27 cellular contexts compared by ENCODE assay signal in genomic region chr1:116740296-116740695, GRCh38. TPM values are rescaled to one million over a fixed set of nuclear protein-coding genes. Genes with fewer than 3 reads are reported as not detected.
DNase-seq lines count a peak whose midpoint lies in the region; ATAC-seq and TF ChIP-seq lines count a peak whose summit lies in the region.
"Had no signal": no experiment of that assay in that cellular context is flagged by ENCODE, and none has a peak within 500 bp of the region (broad histone marks: within the 10 kb centered on the region; RNA-seq: fewer than 3 reads in every experiment).

No MANE protein-coding gene starts in this region.

- no peaks in the 10 kb centered on the region for H3K27me3 Mint-ChIP-seq in activated T-cell treated with anti-CD3 and anti-CD28 coated beads, Interleukin-2, amount 50 U/mL, for 24 hours
- H3K27me3 Mint-ChIP-seq in T-cell = no peaks in the 10 kb centered on the region
- no peaks in the 10 kb centered on the region for H3K27me3 Mint-ChIP-seq in activated naive CD8-positive, alpha-beta T cell treated with anti-CD3 and anti-CD28 coated beads, Interleukin-2, amount 50 U/mL, for 24 hours
- no peaks in the 10 kb centered on the region for H3K27me3 Mint-ChIP-seq in stimulated activated memory B cell treated with anti-CD40 and anti-IgM and Interleukin-4, amounts not matched to agents 10 μg/mL and 1 μg/mL and 100 μg/mL, for 72 hours

- ATAC-seq in T-cell (replicated peaks in 1 of 4) (no peak), HG03025 (IDR thresholded peaks at IDR 0.05; ENCODE audit: low FRiP score, unreplicated experiment) (no peak)
- ATAC-seq in activated naive CD8-positive, alpha-beta T cell treated with anti-CD3 and anti-CD28 coated beads, Interleukin-2, amount 50 U/mL, for 24 hours = no peak
- ATAC-seq in stimulated activated memory B cell treated with anti-CD40 and anti-IgM and Interleukin-4, amounts not matched to agents 10 μg/mL and 1 μg/mL and 100 μg/mL, for 72 hours = no peak
- ATAC-seq: activated CD4-positive, CD25-positive, alpha-beta regulatory T cell treated with anti-CD3 and anti-CD28 coated beads, Interleukin-2, amount 50 U/mL, for 24 hours; K562; sciatic nerve had no signal

- peaks cover 37% of the 10 kb centered on the region for H3K9me3 Mint-ChIP-seq in activated T-cell treated with anti-CD3 and anti-CD28 coated beads, Interleukin-2, amount 50 U/mL, for 24 hours
- H3K9me3 Mint-ChIP-seq in T-cell = peaks cover 6 to 24% (median 13%) of the 10 kb centered on the region in 3 donors
- peaks cover 37% of the 10 kb centered on the region for H3K9me3 Mint-ChIP-seq in activated naive CD8-positive, alpha-beta T cell treated with anti-CD3 and anti-CD28 coated beads, Interleukin-2, amount 50 U/mL, for 24 hours
- peaks cover 18% of the 10 kb centered on the region for H3K9me3 Mint-ChIP-seq in stimulated activated memory B cell treated with anti-CD40 and anti-IgM and Interleukin-4, amounts not matched to agents 10 μg/mL and 1 μg/mL and 100 μg/mL, for 72 hours

- no peak for DNase-seq in activated T-cell treated with anti-CD3 and anti-CD28 coated beads, Interleukin-2, amount 50 U/mL, for 24 hours
- DNase-seq in activated T-cell treated with anti-CD3 and anti-CD28 coated beads, Interleukin-2, amount 50 U/mL, for 1 hour = no peak
- no peak for DNase-seq in T-cell
- DNase-seq in activated naive CD8-positive, alpha-beta T cell treated with anti-CD3 and anti-CD28 coated beads, Interleukin-2, amount 50 U/mL, for 24 hours = no peak
- DNase-seq in ACHN = no peak
- no peak for DNase-seq in vagina (ENCODE audit: extremely low spot score in 2 of 2)
- DNase-seq: amygdala; dorsolateral prefrontal cortex; H9; hypothalamus; islet precursor cell; mammary epithelial cell; NCI-H1694 treated with DMSO at 0.1 percent for 48 hours; NCI-H69; RPMI8226; SK-N-SH; stimulated activated CD4-positive, alpha-beta T cell treated with anti-CD3 and anti-CD28 coated beads, Interleukin-15, amount 100 ng/mL, for 24 hours had no signal

- H3K27me3 ChIP-seq in vagina = no peaks in the 10 kb centered on the region
- H3K27me3 ChIP-seq: cardiac muscle cell, dorsolateral prefrontal cortex had no signal

- CTCF ChIA-PET in T-cell (lab: Charles Lee) = interaction anchor here (0.7 to 4.5 kb wide), 4 partner anchors 14 to 321 kb away, joined by 3 to 66 read pairs (median 26); partner anchors contain the start of gene CD2 (in 1 of the 2)

- TF ChIP-seq CTCF in vagina (IDR thresholded peaks at IDR 0.05) = no peak

- H3K4me3 Mint-ChIP-seq in activated T-cell treated with anti-CD3 and anti-CD28 coated beads, Interleukin-2, amount 50 U/mL, for 24 hours = peak overlapping the region; percentile 74
- peak overlapping the region in 1 of 3 donors; percentile 76 for H3K4me3 Mint-ChIP-seq in T-cell
- H3K4me3 Mint-ChIP-seq in activated naive CD8-positive, alpha-beta T cell treated with anti-CD3 and anti-CD28 coated beads, Interleukin-2, amount 50 U/mL, for 24 hours = peak overlapping the region; percentile 73
- no peak overlapping the region for H3K4me3 Mint-ChIP-seq in stimulated activated memory B cell treated with anti-CD40 and anti-IgM and Interleukin-4, amounts not matched to agents 10 μg/mL and 1 μg/mL and 100 μg/mL, for 72 hours
- H3K4me3 Mint-ChIP-seq: H9 had no signal

- POLR2A ChIA-PET in T-cell (lab: Charles Lee) = interaction anchor here in 1 of 2 donors (3.4 kb wide), 1 partner anchor 320 kb away, joined by 17 read pairs; the partner anchor contains the start of gene TTF2

- intact Hi-C loops in vagina (cut with DNase I) = loop anchor here (10.0 kb wide), 1 partner anchor 305 kb away; no protein-coding TSS in a partner anchor

- H3K9me3 ChIP-seq in vagina = peaks cover 12% of the 10 kb centered on the region

- peaks cover 62% of the 10 kb centered on the region for H3K4me1 Mint-ChIP-seq in activated T-cell treated with anti-CD3 and anti-CD28 coated beads, Interleukin-2, amount 50 U/mL, for 24 hours (ENCODE audit: low read depth)
- peaks cover 45 to 49% (median 48%) of the 10 kb centered on the region in 3 donors for H3K4me1 Mint-ChIP-seq in T-cell
- H3K4me1 Mint-ChIP-seq in activated naive CD8-positive, alpha-beta T cell treated with anti-CD3 and anti-CD28 coated beads, Interleukin-2, amount 50 U/mL, for 24 hours = peaks cover 61% of the 10 kb centered on the region
- H3K4me1 Mint-ChIP-seq in stimulated activated memory B cell treated with anti-CD40 and anti-IgM and Interleukin-4, amounts not matched to agents 10 μg/mL and 1 μg/mL and 100 μg/mL, for 72 hours = peaks cover 48% of the 10 kb centered on the region
- H3K4me1 Mint-ChIP-seq: H9 had no signal

- no peak overlapping the region for H3K4me3 ChIP-seq in vagina
- H3K4me3 ChIP-seq: cardiac muscle cell, dorsolateral prefrontal cortex, K562, thoracic aorta had no signal

- peaks cover 42% of the 10 kb centered on the region for H3K36me3 Mint-ChIP-seq in activated T-cell treated with anti-CD3 and anti-CD28 coated beads, Interleukin-2, amount 50 U/mL, for 24 hours (ENCODE audit: low read depth)
- H3K36me3 Mint-ChIP-seq in T-cell = peaks cover 13% of the 10 kb centered on the region
- peaks cover 37% of the 10 kb centered on the region for H3K36me3 Mint-ChIP-seq in activated naive CD8-positive, alpha-beta T cell treated with anti-CD3 and anti-CD28 coated beads, Interleukin-2, amount 50 U/mL, for 24 hours (ENCODE audit: low read depth)
- H3K36me3 Mint-ChIP-seq in stimulated activated memory B cell treated with anti-CD40 and anti-IgM and Interleukin-4, amounts not matched to agents 10 μg/mL and 1 μg/mL and 100 μg/mL, for 72 hours = peaks cover 9% of the 10 kb centered on the region

- no peaks in the 10 kb centered on the region for H3K4me1 ChIP-seq in vagina

- in situ Hi-C loops in ACHN (cut with HindIII; ENCODE audit: low pct_ligation_motif_present, low pct_unique_long_range_greater_than_20kb, low sequenced_read_pairs) = no loop called here

- H3K27ac Mint-ChIP-seq in activated T-cell treated with anti-CD3 and anti-CD28 coated beads, Interleukin-2, amount 50 U/mL, for 24 hours = peak overlapping the region; percentile 100
- H3K27ac Mint-ChIP-seq in T-cell = peak overlapping the region; percentile 97 to 98
- peak overlapping the region; percentile 100 for H3K27ac Mint-ChIP-seq in activated naive CD8-positive, alpha-beta T cell treated with anti-CD3 and anti-CD28 coated beads, Interleukin-2, amount 50 U/mL, for 24 hours
- H3K27ac Mint-ChIP-seq in stimulated activated memory B cell treated with anti-CD40 and anti-IgM and Interleukin-4, amounts not matched to agents 10 μg/mL and 1 μg/mL and 100 μg/mL, for 72 hours = peak overlapping the region; percentile 33
- H3K27ac Mint-ChIP-seq: H9 had no signal

- no peaks in the 10 kb centered on the region for H3K36me3 ChIP-seq in vagina
- H3K36me3 ChIP-seq: cardiac muscle cell, thoracic aorta had no signal

- TF ChIP-seq POLR2A in vagina (IDR thresholded peaks at IDR 0.05) = no peak

- no peak overlapping the region for H3K27ac ChIP-seq in vagina
- H3K27ac ChIP-seq: cardiac muscle cell, dorsolateral prefrontal cortex, parathyroid adenoma, thoracic aorta had no signal

RNA-seq across cellular contexts. Expression of gene CD2, which starts 13.9 kb away (rescaled TPM):
- total RNA-seq in T-cell = 100 to 1,000 TPM; 119 to 209 (median 158) TPM
- 8.3 TPM for total RNA-seq in vagina
- total RNA-seq: cardiac muscle cell, frontal cortex, H9, mammary epithelial cell, myocyte had no signal

Comparison
In these comparisons a context has a peak if more than half of its experiments do, and no peak if none do; other contexts are left out.
1. H3K27ac Mint-ChIP-seq: peak in every context shown above with its lines; median percentile 100 in activated T-cell treated with anti-CD3 and anti-CD28 coated beads, Interleukin-2, amount 50 U/mL, for 24 hours; 100 in activated naive CD8-positive, alpha-beta T cell treated with anti-CD3 and anti-CD28 coated beads, Interleukin-2, amount 50 U/mL, for 24 hours; 98 in T-cell; 33 in stimulated activated memory B cell treated with anti-CD40 and anti-IgM and Interleukin-4, amounts not matched to agents 10 μg/mL and 1 μg/mL and 100 μg/mL, for 72 hours.
2. RNA of gene CD2, which starts 13.9 kb away (total RNA-seq): 119 to 209 TPM in T-cell; 8.3 TPM in vagina (single experiment); every median in the first group is over 10 times any median in the second.